ENCODE assay signal across 43 cellular contexts in the genomic region with DNA sequence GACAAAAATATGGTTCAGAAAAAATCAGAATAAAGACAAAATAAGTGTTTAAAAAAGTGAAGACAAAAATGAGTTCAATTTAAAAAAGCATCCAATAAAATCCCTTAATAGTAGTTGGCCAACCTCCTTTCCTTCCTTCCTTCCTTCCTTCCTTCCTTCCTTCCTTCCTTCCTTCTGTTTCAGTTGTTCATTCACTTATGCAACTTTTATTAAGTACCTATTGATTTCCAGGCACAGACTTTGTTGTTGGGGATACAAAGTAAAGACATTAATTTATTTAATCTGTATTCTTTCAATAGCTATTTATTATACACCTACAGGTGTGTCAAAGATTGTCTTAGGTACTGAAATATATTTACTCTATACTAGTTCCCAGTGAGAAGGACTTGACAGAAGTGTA. TPM values are rescaled to one million over a fixed set of nuclear protein-coding genes. Genes with fewer than 3 reads are reported as not detected.
"Had no signal": no experiment of that assay in that cellular context is flagged by ENCODE, and none has a peak within 500 bp of the region (broad histone marks: within the 10 kb centered on the region; RNA-seq: fewer than 3 reads in every experiment).

No MANE protein-coding gene starts in this region.

- H3K27ac ChIP-seq: adrenal gland, ascending aorta, body of pancreas, brain microvascular endothelial cell, breast epithelium, cardiac muscle cell had no signal

- H3K4me3 ChIP-seq: adrenal gland, ascending aorta, body of pancreas, breast epithelium, cardiac muscle cell had no signal

- H3K4me1 ChIP-seq: adrenal gland, ascending aorta, breast epithelium had no signal

- H3K9me3 Mint-ChIP-seq: activated naive CD4-positive, alpha-beta T cell treated with anti-CD3 and anti-CD28 coated beads for 36 hours; activated naive CD4-positive, alpha-beta T cell treated with anti-CD3 and anti-CD28 coated beads, Interleukin-2, amount 10 ng/mL, durations not matched to agents 7 days and 5 days; activated naive CD4-positive, alpha-beta T cell treated with anti-CD3 and anti-CD28 coated beads, Interleukin-2, amount 50 U/mL, for 24 hours; activated naive CD4-positive, alpha-beta T cell treated with anti-CD3 and anti-CD28 coated beads, Interleukin-2, amount 50 U/mL, for 72 hours; activated naive CD8-positive, alpha-beta T cell treated with anti-CD3 and anti-CD28 coated beads for 36 hours; activated naive CD8-positive, alpha-beta T cell treated with anti-CD3 and anti-CD28 coated beads, Interleukin-2, amount 10 ng/mL, durations not matched to agents 7 days and 5 days; activated naive CD8-positive, alpha-beta T cell treated with anti-CD3 and anti-CD28 coated beads, Interleukin-2, amount 50 U/mL, for 24 hours; activated T-cell treated with anti-CD3 and anti-CD28 coated beads, Interleukin-2, amount 50 U/mL, for 24 hours; activated T-cell treated with anti-CD3 and anti-CD28 coated beads, Interleukin-2, amount 50 U/mL, for 4 hours; activated T-cell treated with anti-CD3 and anti-CD28 coated beads, Interleukin-2, amount 50 U/mL, for 72 hours; activated T-helper 1 cell treated with anti-CD3 and anti-CD28 coated beads, Interleukin-12 subunit alpha, Interleukin-12 subunit beta, Interleukin-2, Interleukin-4 antibody, amounts not matched to agents 30 ng/mL and 10 ng/mL and 1 ng/mL, durations not matched to agents 14 hours and 24 hours and 36 hours; activated T-helper 17 cell treated with anti-CD3 and anti-CD28 coated beads, Interleukin-2, amount 50 U/mL, for 72 hours; activated T-helper 2 cell treated with anti-CD3 and anti-CD28 coated beads, Interferon-gamma antibody, Interleukin-2, Interleukin-4, amounts not matched to agents 10 μg/mL and 5 μg/mL and 100 μg/mL, durations not matched to agents 14 hours and 24 hours and 36 hours; brain; central memory CD8-positive, alpha-beta T cell had no signal

- H3K27me3 ChIP-seq: adrenal gland, ascending aorta, body of pancreas, brain microvascular endothelial cell, breast epithelium had no signal

- H3K4me3 Mint-ChIP-seq: activated naive CD4-positive, alpha-beta T cell treated with anti-CD3 and anti-CD28 coated beads for 36 hours; activated naive CD4-positive, alpha-beta T cell treated with anti-CD3 and anti-CD28 coated beads, Interleukin-2, amount 10 ng/mL, durations not matched to agents 7 days and 5 days; activated naive CD4-positive, alpha-beta T cell treated with anti-CD3 and anti-CD28 coated beads, Interleukin-2, amount 50 U/mL, for 24 hours; activated naive CD8-positive, alpha-beta T cell; activated naive CD8-positive, alpha-beta T cell treated with anti-CD3 and anti-CD28 coated beads for 36 hours; activated naive CD8-positive, alpha-beta T cell treated with anti-CD3 and anti-CD28 coated beads, Interleukin-2, amount 10 ng/mL, durations not matched to agents 7 days and 5 days; activated naive CD8-positive, alpha-beta T cell treated with anti-CD3 and anti-CD28 coated beads, Interleukin-2, amount 50 U/mL, for 24 hours; activated T-cell treated with anti-CD3 and anti-CD28 coated beads, Interleukin-2, amount 50 U/mL, for 24 hours; activated T-cell treated with anti-CD3 and anti-CD28 coated beads, Interleukin-2, amount 50 U/mL, for 4 hours; activated T-cell treated with anti-CD3 and anti-CD28 coated beads, Interleukin-2, amount 50 U/mL, for 72 hours; activated T-helper 1 cell treated with anti-CD3 and anti-CD28 coated beads, Interleukin-12 subunit alpha, Interleukin-12 subunit beta, Interleukin-2, Interleukin-4 antibody, amounts not matched to agents 30 ng/mL and 10 ng/mL and 1 ng/mL, durations not matched to agents 14 hours and 24 hours and 36 hours; activated T-helper 17 cell treated with anti-CD3 and anti-CD28 coated beads, Interleukin-2, amount 50 U/mL, for 72 hours; central memory CD8-positive, alpha-beta T cell had no signal

- H3K4me1 Mint-ChIP-seq: activated T-helper 17 cell treated with anti-CD3 and anti-CD28 coated beads, Interleukin-2, amount 50 U/mL, for 72 hours had no signal

- H3K36me3 Mint-ChIP-seq: activated naive CD4-positive, alpha-beta T cell treated with anti-CD3 and anti-CD28 coated beads, Interleukin-2, amount 10 ng/mL, durations not matched to agents 7 days and 5 days; activated naive CD4-positive, alpha-beta T cell treated with anti-CD3 and anti-CD28 coated beads, Interleukin-2, amount 50 U/mL, for 24 hours; activated naive CD4-positive, alpha-beta T cell treated with anti-CD3 and anti-CD28 coated beads, Interleukin-2, amount 50 U/mL, for 72 hours; activated naive CD8-positive, alpha-beta T cell; activated naive CD8-positive, alpha-beta T cell treated with anti-CD3 and anti-CD28 coated beads for 36 hours; activated naive CD8-positive, alpha-beta T cell treated with anti-CD3 and anti-CD28 coated beads, Interleukin-2, amount 10 ng/mL, durations not matched to agents 7 days and 5 days; brain had no signal

- FAIRE-seq: astrocyte, bronchial epithelial cell had no signal

- H3K9me3 ChIP-seq: adrenal gland, ascending aorta, body of pancreas, breast epithelium had no signal

- H3K27ac Mint-ChIP-seq: activated naive CD4-positive, alpha-beta T cell treated with anti-CD3 and anti-CD28 coated beads for 36 hours; activated naive CD4-positive, alpha-beta T cell treated with anti-CD3 and anti-CD28 coated beads, Interleukin-2, amount 10 ng/mL, durations not matched to agents 7 days and 5 days; activated naive CD4-positive, alpha-beta T cell treated with anti-CD3 and anti-CD28 coated beads, Interleukin-2, amount 50 U/mL, for 24 hours; activated naive CD4-positive, alpha-beta T cell treated with anti-CD3 and anti-CD28 coated beads, Interleukin-2, amount 50 U/mL, for 72 hours; activated naive CD8-positive, alpha-beta T cell; activated naive CD8-positive, alpha-beta T cell treated with anti-CD3 and anti-CD28 coated beads for 36 hours; activated naive CD8-positive, alpha-beta T cell treated with anti-CD3 and anti-CD28 coated beads, Interleukin-2, amount 10 ng/mL, durations not matched to agents 7 days and 5 days; activated naive CD8-positive, alpha-beta T cell treated with anti-CD3 and anti-CD28 coated beads, Interleukin-2, amount 50 U/mL, for 24 hours; activated T-cell treated with anti-CD3 and anti-CD28 coated beads, Interleukin-2, amount 50 U/mL, for 24 hours; activated T-cell treated with anti-CD3 and anti-CD28 coated beads, Interleukin-2, amount 50 U/mL, for 72 hours; activated T-helper 1 cell treated with anti-CD3 and anti-CD28 coated beads, Interleukin-12 subunit alpha, Interleukin-12 subunit beta, Interleukin-2, Interleukin-4 antibody, amounts not matched to agents 30 ng/mL and 10 ng/mL and 1 ng/mL, durations not matched to agents 14 hours and 24 hours and 36 hours; activated T-helper 17 cell treated with anti-CD3 and anti-CD28 coated beads, Interleukin-2, amount 50 U/mL, for 72 hours; activated T-helper 2 cell treated with anti-CD3 and anti-CD28 coated beads, Interferon-gamma antibody, Interleukin-2, Interleukin-4, amounts not matched to agents 10 μg/mL and 5 μg/mL and 100 μg/mL, durations not matched to agents 14 hours and 24 hours and 36 hours; brain had no signal

- DNase-seq: activated effector memory CD4-positive, alpha-beta T cell treated with anti-CD3 and anti-CD28 coated beads, Interleukin-2, amount 50 U/mL, for 16 hours; activated effector memory CD4-positive, alpha-beta T cell treated with Interleukin-2 at 50 U/mL for 16 hours; activated gamma-delta T cell; activated gamma-delta T cell treated with Interleukin-2 at 50 U/mL for 16 hours; activated naive CD4-positive, alpha-beta T cell; activated naive CD4-positive, alpha-beta T cell treated with anti-CD3 and anti-CD28 coated beads for 36 hours; activated naive CD4-positive, alpha-beta T cell treated with anti-CD3 and anti-CD28 coated beads, Interleukin-2, amount 10 ng/mL, durations not matched to agents 7 days and 5 days; activated naive CD4-positive, alpha-beta T cell treated with anti-CD3 and anti-CD28 coated beads, Interleukin-2, amount 50 U/mL, for 16 hours; activated naive CD4-positive, alpha-beta T cell treated with Interleukin-2 at 50 U/mL for 16 hours; activated naive CD8-positive, alpha-beta T cell treated with anti-CD3 and anti-CD28 coated beads for 36 hours; activated naive CD8-positive, alpha-beta T cell treated with anti-CD3 and anti-CD28 coated beads, Interleukin-2, amount 10 ng/mL, durations not matched to agents 7 days and 5 days; activated naive CD8-positive, alpha-beta T cell treated with anti-CD3 and anti-CD28 coated beads, Interleukin-2, amount 50 U/mL, for 24 hours; activated T-cell treated with anti-CD3 and anti-CD28 coated beads, Interleukin-2, amount 50 U/mL, for 1 hour; activated T-cell treated with anti-CD3 and anti-CD28 coated beads, Interleukin-2, amount 50 U/mL, for 24 hours; activated T-cell treated with anti-CD3 and anti-CD28 coated beads, Interleukin-2, amount 50 U/mL, for 4 hours; activated T-cell treated with anti-CD3 and anti-CD28 coated beads, Interleukin-2, amount 50 U/mL, for 48 hours; activated T-cell treated with anti-CD3 and anti-CD28 coated beads, Interleukin-2, amount 50 U/mL, for 72 hours; adrenal gland; amniotic stem cell; amygdala; anterior cingulate cortex; aorta; body of pancreas; brain microvascular endothelial cell; caudate nucleus; central memory CD4-positive, alpha-beta T cell; cerebellar nuclear complex had no signal

- H3K36me3 ChIP-seq: adrenal gland, ascending aorta, brain microvascular endothelial cell, breast epithelium, cardiac muscle cell had no signal

RNA-seq across cellular contexts. Expression of gene LIPI, which starts 2.4 kb away (rescaled TPM):
- total RNA-seq: activated naive CD4-positive, alpha-beta T cell treated with anti-CD3 and anti-CD28 coated beads for 36 hours; activated naive CD4-positive, alpha-beta T cell treated with anti-CD3 and anti-CD28 coated beads, Interleukin-2, amount 50 U/mL, for 72 hours; activated naive CD8-positive, alpha-beta T cell treated with anti-CD3 and anti-CD28 coated beads for 36 hours; activated naive CD8-positive, alpha-beta T cell treated with anti-CD3 and anti-CD28 coated beads, Interleukin-2, amount 10 ng/mL, durations not matched to agents 7 days and 5 days; activated T-cell treated with anti-CD3 and anti-CD28 coated beads, Interleukin-2, amount 50 U/mL, for 4 hours; activated T-cell treated with anti-CD3 and anti-CD28 coated beads, Interleukin-2, amount 50 U/mL, for 72 hours; activated T-helper 1 cell treated with anti-CD3 and anti-CD28 coated beads, Interleukin-12 subunit alpha, Interleukin-12 subunit beta, Interleukin-2, Interleukin-4 antibody, amounts not matched to agents 30 ng/mL and 10 ng/mL and 1 ng/mL, durations not matched to agents 14 hours and 24 hours and 36 hours; activated T-helper 17 cell treated with anti-CD3 and anti-CD28 coated beads, Interleukin-2, amount 50 U/mL, for 72 hours; activated T-helper 2 cell treated with anti-CD3 and anti-CD28 coated beads, Interferon-gamma antibody, Interleukin-2, Interleukin-4, amounts not matched to agents 10 μg/mL and 5 μg/mL and 100 μg/mL, durations not matched to agents 14 hours and 24 hours and 36 hours; adrenal gland; aorta; ascending aorta; astrocyte; body of pancreas; breast epithelium; bronchial epithelial cell; cardiac muscle cell; cardiac septum; cerebellum; chondrocyte had no signal

RNA-seq across cellular contexts. Expression of gene RBM11, which starts 2.8 kb away (rescaled TPM):
- total RNA-seq: ascending aorta, chondrocyte had no signal
